ENCODE assay signal across 1 cellular context in genomic region chr5:173303878-173304590, GRCh38.
TF ChIP-seq lines count a peak whose summit lies in the region.

No MANE protein-coding gene starts in this region.

TF ChIP-seq in K562, 482 proteins besides CTCF, POLR2A, EP300 and RAD21 (continued from another document and continues in another):
- TF ChIP-seq MNT (conservative IDR thresholded peaks at IDR 0.05) (0 out of 4 replicates have a peak, but pooled peaks of 1 of the 2 experiments have one; percentile 29), ZNF134 (CRISPR knock-in tag; conservative IDR thresholded peaks at IDR 0.05) (no peak), ZNF668 (CRISPR knock-in tag; IDR thresholded peaks at IDR 0.05) (no peak), PYGO2 (tag; IDR thresholded peaks at IDR 0.05) (no peak), RNF2 (IDR thresholded peaks at IDR 0.05) (peak; percentile 40; the same call in 1 of the 2 replicates), CTBP1 (IDR thresholded peaks at IDR 0.05; ENCODE audit: borderline replicate concordance) (peak; percentile 64; the same call in 1 of the 2 replicates), ZNF584 (CRISPR knock-in tag; IDR thresholded peaks at IDR 0.05; ENCODE audit: low read depth) (no peak), BCLAF1 (IDR thresholded peaks at IDR 0.05; ENCODE audit: borderline replicate concordance in 1 of 2, control insufficient read depth in 1 of 2, low read depth in 2 of 2, low read length in 1 of 2) (no peak), SNRNP70 (optimal IDR thresholded peaks at IDR 0.05; ENCODE audit: low read depth, low read length) (no peak), ZNF644 (tag; IDR thresholded peaks at IDR 0.05; ENCODE audit: low read depth) (no peak), NCOA2 (IDR thresholded peaks at IDR 0.05; ENCODE audit: partially characterized antibody in 2 of 2) (no peak), MCM2 (IDR thresholded peaks at IDR 0.05; ENCODE audit: low read depth) (no peak), LEF1 (IDR thresholded peaks at IDR 0.05) (peak; percentile 76; the same call in 1 of the 2 replicates), NCOA1 (IDR thresholded peaks at IDR 0.05; ENCODE audit: low read depth) (0 out of 2 replicates have a peak, but pooled peaks have one; percentile 39), CHAMP1 (IDR thresholded peaks at IDR 0.05) (no peak), TFAP4 (CRISPR knock-in tag; IDR thresholded peaks at IDR 0.05; ENCODE audit: borderline replicate concordance) (no peak), SOX6 (IDR thresholded peaks at IDR 0.05) (peak; percentile 69), ZNF408 (CRISPR knock-in tag; IDR thresholded peaks at IDR 0.05; ENCODE audit: low read depth) (no peak), TCF15 (CRISPR knock-in tag; IDR thresholded peaks at IDR 0.05) (no peak), HMGN3 (IDR thresholded peaks at IDR 0.05; ENCODE audit: borderline replicate concordance, extremely low read depth, insufficient read length, low read depth, low read length) (no peak), HEY1 (CRISPR knock-in tag; IDR thresholded peaks at IDR 0.05; ENCODE audit: borderline replicate concordance) (no peak), MGA (IDR thresholded peaks at IDR 0.05) (peak; percentile 42), ARID3B (CRISPR knock-in tag; IDR thresholded peaks at IDR 0.05; ENCODE audit: borderline replicate concordance) (no peak), RCOR1 (IDR thresholded peaks at IDR 0.05; ENCODE audit: borderline replicate concordance in 1 of 2, low read depth in 2 of 2, low read length in 2 of 2) (peak in 1 of 2 experiments; percentile 47; a peak in 1 of 4 replicates), POLR2AphosphoS2 (IDR thresholded peaks at IDR 0.05; ENCODE audit: low read length) (no peak), HNRNPLL (IDR thresholded peaks at IDR 0.05; ENCODE audit: low read depth, low read length, poor library complexity, severe bottlenecking) (no peak), ZNF764 (CRISPR knock-in tag; IDR thresholded peaks at IDR 0.05; ENCODE audit: low read depth) (no peak), MYC (IDR thresholded peaks at IDR 0.05; ENCODE audit: low read depth, low read length) (peak; percentile 22; the same call in 1 of the 2 replicates), MYC (CRISPR knock-in tag; IDR thresholded peaks at IDR 0.05; ENCODE audit: borderline replicate concordance, low read depth) (no peak), CREM (IDR thresholded peaks at IDR 0.05; ENCODE audit: low read depth) (peak; percentile 63), TARDBP (IDR thresholded peaks at IDR 0.05) (no peak), SRSF9 (IDR thresholded peaks at IDR 0.05; ENCODE audit: borderline replicate concordance, low read depth, low read length) (no peak), RBM39 (optimal IDR thresholded peaks at IDR 0.05; ENCODE audit: low read depth, low read length) (no peak), KHSRP (IDR thresholded peaks at IDR 0.05) (no peak), ZEB2 (IDR thresholded peaks at IDR 0.05) (peak; percentile 70), NFXL1 (CRISPR knock-in tag; IDR thresholded peaks at IDR 0.05) (no peak), CXXC5 (CRISPR knock-in tag; IDR thresholded peaks at IDR 0.05) (no peak), SMARCA4 (IDR thresholded peaks at IDR 0.05) (peak; percentile 68; the same call in 1 of the 2 replicates)
